15 cellular contexts compared by ENCODE assay signal in genomic region chr15:42730135-42730534, GRCh38.
"Had no signal": no experiment of that assay in that cellular context is flagged by ENCODE, and none has a peak within 500 bp of the region (broad histone marks: within the 10 kb centered on the region; RNA-seq: fewer than 3 reads in every experiment).

No MANE protein-coding gene starts in this region.

- H3K9ac ChIP-seq: neural progenitor cell had no signal

- H3K4me1 ChIP-seq: neural progenitor cell, pancreas, uterus had no signal

- H3K4me2 ChIP-seq: hepatocyte, neural progenitor cell had no signal

- ATAC-seq: left lobe of liver, pancreas had no signal

- H2AFZ ChIP-seq: hepatocyte, neural progenitor cell had no signal

- H3K27me3 ChIP-seq: adrenal gland, cardiac muscle cell, hepatocyte, neural progenitor cell, pancreas, sigmoid colon, tibial artery, uterus had no signal

- H3K36me3 ChIP-seq: uterus had no signal

- DNase-seq: activated CD4-positive, alpha-beta T cell treated with anti-CD3 and anti-CD28 coated beads, Interleukin-2, amount 50 U/mL, for 1 hour; activated CD4-positive, CD25-positive, alpha-beta regulatory T cell; activated naive CD4-positive, alpha-beta T cell treated with anti-CD3 and anti-CD28 coated beads, Interleukin-2, amount 10 ng/mL, durations not matched to agents 7 days and 5 days; adrenal gland; erythroblast; midbrain; pancreas; sigmoid colon; stimulated activated CD4-positive, alpha-beta T cell treated with anti-CD3 and anti-CD28 coated beads, Interleukin-1b, Interleukin-23, amount 100 ng/mL, for 48 hours; tibial artery; uterus had no signal

- H3K27ac ChIP-seq: adrenal gland, cardiac muscle cell, hepatocyte, neural progenitor cell, pancreas, sigmoid colon, tibial artery, uterus had no signal

- H3K9me3 ChIP-seq: adrenal gland, pancreas, sigmoid colon, tibial artery, uterus had no signal

- H3K4me3 ChIP-seq: adrenal gland, cardiac muscle cell, hepatocyte, neural progenitor cell, pancreas, sigmoid colon, tibial artery, uterus had no signal
